ENCODE assay signal across 9 cellular contexts in the genomic region with DNA sequence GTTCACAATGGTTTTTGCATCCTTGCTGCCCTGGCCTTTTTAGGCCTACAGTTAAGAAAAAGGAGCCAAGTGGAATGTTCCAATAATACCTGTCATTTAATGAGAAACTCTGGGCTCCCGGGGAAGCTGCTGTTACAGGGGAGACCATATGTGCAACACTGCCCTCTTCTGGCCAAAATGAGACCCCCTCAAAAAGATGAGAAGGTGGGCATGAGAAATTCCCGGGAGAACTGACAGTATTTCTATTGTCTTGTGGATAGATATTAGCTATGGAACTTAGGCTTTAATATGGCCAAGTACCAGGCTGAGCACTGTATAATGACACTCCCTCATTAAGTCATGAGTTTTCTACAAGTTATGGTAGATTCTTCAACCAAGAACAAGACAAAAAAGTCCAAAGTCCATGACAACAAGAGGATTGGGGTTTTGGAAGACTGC.
DNase-seq lines count a peak whose midpoint lies in the region; ATAC-seq and TF ChIP-seq lines count a peak whose summit lies in the region.
"Had no signal": no experiment of that assay in that cellular context is flagged by ENCODE, and none has a peak within 500 bp of the region (broad histone marks: within the 10 kb centered on the region; RNA-seq: fewer than 3 reads in every experiment).

No MANE protein-coding gene starts in this region.

- H3K9me3 Mint-ChIP-seq in activated CD8-positive, alpha-beta T cell treated with anti-CD3 and anti-CD28 coated beads, Interleukin-2, amount 10 ng/mL, durations not matched to agents 7 days and 5 days (ENCODE audit: insufficient read depth), result no peaks in the 10 kb centered on the region

- POLR2A ChIA-PET in activated CD8-positive, alpha-beta T cell treated with anti-CD3 and anti-CD28 coated beads, Interleukin-2, amount 10 ng/mL, durations not matched to agents 7 days and 5 days (lab: Charles Lee), result interaction anchor here (0.7 kb wide), 1 partner anchor 26 kb away, joined by 3 read pairs; no protein-coding TSS in a partner anchor

- H3K36me3 ChIP-seq in esophagus squamous epithelium, result peaks cover 0 to 13% (median 0%) of the 10 kb centered on the region in 3 donors

- no peak for ATAC-seq in activated CD8-positive, alpha-beta T cell treated with anti-CD3 and anti-CD28 coated beads, Interleukin-2, amount 10 ng/mL, durations not matched to agents 7 days and 5 days
- no peak for ATAC-seq in GM18517 (IDR thresholded peaks at IDR 0.05; ENCODE audit: unreplicated experiment)
- no peak for ATAC-seq in GM18858 (IDR thresholded peaks at IDR 0.05; ENCODE audit: unreplicated experiment)

- no peak for TF ChIP-seq POLR2A in esophagus squamous epithelium (IDR thresholded peaks at IDR 0.05)

- DNase-seq in AG09309 (ENCODE audit: low read depth), result peak; percentile 17
- DNase-seq in NCI-H2227 treated with DMSO at 0.1 percent for 48 hours (lab: John Stamatoyannopoulos, UW), result peak; percentile 14
- peak; percentile 63 for DNase-seq in activated CD8-positive, alpha-beta T cell treated with anti-CD3 and anti-CD28 coated beads, Interleukin-2, amount 10 ng/mL, durations not matched to agents 7 days and 5 days
- DNase-seq in esophagus squamous epithelium (lab: John Stamatoyannopoulos, UW), result no peak
- peak in 33 of 56 donors; percentile 2 to 79 (median 24) for DNase-seq in nucleus accumbens (lab: John Stamatoyannopoulos, UW)

- intact Hi-C loops in esophagus squamous epithelium (cut with DNase I), result loop anchor here (10.0 kb wide), 1 partner anchor 187 kb away; no protein-coding TSS in a partner anchor

- H3K4me3 ChIP-seq in AG09309 (ENCODE audit: control insufficient read depth, low read depth, low read length) (no peak overlapping the region), GM12875 (ENCODE audit: low read depth, low read length) (no peak overlapping the region), esophagus squamous epithelium (no peak overlapping the region)
- H3K4me3 ChIP-seq: skin epidermis had no signal

- peaks cover 0 to 24% (median 7%) of the 10 kb centered on the region in 3 donors for H3K4me1 ChIP-seq in esophagus squamous epithelium

- peaks cover 0 to 5% (median 0%) of the 10 kb centered on the region in 4 donors for H3K27me3 ChIP-seq in esophagus squamous epithelium

- no peaks in the 10 kb centered on the region for H3K9me3 ChIP-seq in esophagus squamous epithelium

- H3K27ac Mint-ChIP-seq in activated CD8-positive, alpha-beta T cell treated with anti-CD3 and anti-CD28 coated beads, Interleukin-2, amount 10 ng/mL, durations not matched to agents 7 days and 5 days, result no peak overlapping the region

- peaks cover 2% of the 10 kb centered on the region for H3K27me3 Mint-ChIP-seq in activated CD8-positive, alpha-beta T cell treated with anti-CD3 and anti-CD28 coated beads, Interleukin-2, amount 10 ng/mL, durations not matched to agents 7 days and 5 days (ENCODE audit: low read depth)

- CTCF ChIA-PET in activated CD8-positive, alpha-beta T cell treated with anti-CD3 and anti-CD28 coated beads, Interleukin-2, amount 10 ng/mL, durations not matched to agents 7 days and 5 days (lab: Charles Lee), result interaction anchor here (0.7 to 2.0 kb wide), 19 partner anchors 9 to 694 kb away, joined by 3 to 11 read pairs (median 4); no protein-coding TSS in a partner anchor

- no peaks in the 10 kb centered on the region for H3K36me3 Mint-ChIP-seq in activated CD8-positive, alpha-beta T cell treated with anti-CD3 and anti-CD28 coated beads, Interleukin-2, amount 10 ng/mL, durations not matched to agents 7 days and 5 days (ENCODE audit: low read depth)

- H3K27ac ChIP-seq in esophagus squamous epithelium, result no peak overlapping the region
- H3K27ac ChIP-seq: skin epidermis had no signal

- 5 to 6% methylated on average over 2 of the region's 2 CpGs for WGBS in esophagus squamous epithelium, 2 donors

- H3K4me3 Mint-ChIP-seq in activated CD8-positive, alpha-beta T cell treated with anti-CD3 and anti-CD28 coated beads, Interleukin-2, amount 10 ng/mL, durations not matched to agents 7 days and 5 days, result no peak overlapping the region

- no peaks in the 10 kb centered on the region for H3K4me1 Mint-ChIP-seq in activated CD8-positive, alpha-beta T cell treated with anti-CD3 and anti-CD28 coated beads, Interleukin-2, amount 10 ng/mL, durations not matched to agents 7 days and 5 days (ENCODE audit: low read depth)

- TF ChIP-seq CTCF in AG09309 (IDR thresholded peaks at IDR 0.05; ENCODE audit: control insufficient read depth, insufficient read depth, low read depth, low read length, missing control alignments) (peak; percentile 82), GM12875 (IDR thresholded peaks at IDR 0.05; ENCODE audit: borderline replicate concordance, insufficient read depth, low read depth, low read length) (peak; percentile 69), esophagus squamous epithelium (IDR thresholded peaks at IDR 0.05) (peak; percentile 44 to 77 (median 66))
